In the genomic region with DNA sequence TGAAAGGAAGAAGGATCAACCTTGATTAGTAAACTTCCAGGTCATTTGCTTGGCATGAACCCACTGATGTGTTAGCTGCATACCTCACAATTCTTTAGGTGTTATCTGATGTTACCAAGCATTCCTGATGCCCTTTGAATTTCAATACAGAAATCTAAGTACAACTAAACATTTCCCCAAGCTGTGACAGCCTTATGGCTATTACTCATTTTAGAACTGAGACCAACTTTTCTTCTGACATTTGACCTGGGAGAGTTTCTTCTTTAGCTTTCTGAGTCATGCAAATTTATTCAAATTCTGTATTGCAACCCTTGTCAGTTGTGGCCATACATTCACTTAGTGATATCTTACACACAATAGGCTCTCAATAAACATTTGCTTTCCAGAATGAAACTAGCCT, we compare ENCODE assay signal across 8 cellular contexts.
DNase-seq lines count a peak whose midpoint lies in the region; ATAC-seq lines count a peak whose summit lies in the region.

No MANE protein-coding gene starts in this region.

- H3K4me3 Mint-ChIP-seq in activated CD4-positive, alpha-beta T cell treated with anti-CD3 and anti-CD28 coated beads, Interleukin-2, amount 10 ng/mL, durations not matched to agents 24 days and 14 days: no peak overlapping the region

- no peak overlapping the region for H3K4me2 ChIP-seq in Karpas-422 (ENCODE audit: low read depth, low read length, poor library complexity, severe bottlenecking)

- H3K79me2 ChIP-seq in Karpas-422 (ENCODE audit: low read length): no peaks in the 10 kb centered on the region

- no peaks in the 10 kb centered on the region for H4K20me1 ChIP-seq in Karpas-422 (ENCODE audit: insufficient read depth, low read depth, low read length)

- H3K9me2 ChIP-seq in Karpas-422 (replicated peaks; ENCODE audit: insufficient read depth, low read length): no peaks in the 10 kb centered on the region

- ATAC-seq in HG03558 (IDR thresholded peaks at IDR 0.05; ENCODE audit: extremely low read depth, unreplicated experiment): peak; percentile 77

- H3K27me3 Mint-ChIP-seq in activated CD4-positive, alpha-beta T cell treated with anti-CD3 and anti-CD28 coated beads, Interleukin-2, amount 10 ng/mL, durations not matched to agents 24 days and 14 days: no peaks in the 10 kb centered on the region

- no peaks in the 10 kb centered on the region for H3K9me3 ChIP-seq in Karpas-422 (ENCODE audit: low read length)

- no peak overlapping the region for H3K9ac ChIP-seq in Karpas-422 (ENCODE audit: low read length)

- intact Hi-C loops in activated CD4-positive, alpha-beta T cell treated with anti-CD3 and anti-CD28 coated beads, Interleukin-2, amount 10 ng/mL, durations not matched to agents 24 days and 14 days (cut with micrococcal nuclease): loop anchor here (1.0 to 10.0 kb wide), 8 partner anchors 35 to 727 kb away; a partner anchor contains a TSS
- intact Hi-C loops in posterior vena cava (cut with DNase I): loop anchor here in 1 of 2 donors (5.0 kb wide), 1 partner anchor 34 kb away; no protein-coding TSS in a partner anchor

- H3K9me3 Mint-ChIP-seq in activated CD4-positive, alpha-beta T cell treated with anti-CD3 and anti-CD28 coated beads, Interleukin-2, amount 10 ng/mL, durations not matched to agents 24 days and 14 days: no peaks in the 10 kb centered on the region

- peaks cover 19% of the 10 kb centered on the region for H3K4me1 Mint-ChIP-seq in activated CD4-positive, alpha-beta T cell treated with anti-CD3 and anti-CD28 coated beads, Interleukin-2, amount 10 ng/mL, durations not matched to agents 24 days and 14 days

- no peaks in the 10 kb centered on the region for H3K27me3 ChIP-seq in Karpas-422 (ENCODE audit: low read length)

- no peaks in the 10 kb centered on the region for H3K36me3 ChIP-seq in Karpas-422 (ENCODE audit: insufficient read depth, low read length)

- H3K27ac Mint-ChIP-seq in activated CD4-positive, alpha-beta T cell treated with anti-CD3 and anti-CD28 coated beads, Interleukin-2, amount 10 ng/mL, durations not matched to agents 24 days and 14 days: peak overlapping the region; percentile 76

- no peak overlapping the region for H2AFZ ChIP-seq in Karpas-422 (ENCODE audit: low read length)

- H3K4me3 ChIP-seq in skin epidermis: no peak overlapping the region
- no peak overlapping the region for H3K4me3 ChIP-seq in Karpas-422 (ENCODE audit: low read length)

- no peaks in the 10 kb centered on the region for H3K36me3 Mint-ChIP-seq in activated CD4-positive, alpha-beta T cell treated with anti-CD3 and anti-CD28 coated beads, Interleukin-2, amount 10 ng/mL, durations not matched to agents 24 days and 14 days (ENCODE audit: low read depth)

- H3K27ac ChIP-seq in skin epidermis (peak overlapping the region in 11 of 21 experiments; percentile 14 to 56 (median 38)), Karpas-422 (ENCODE audit: low read length) (no peak overlapping the region)

- no peak for DNase-seq in activated CD4-positive, alpha-beta T cell treated with anti-CD3 and anti-CD28 coated beads, Interleukin-2, amount 10 ng/mL, durations not matched to agents 24 days and 14 days
- no peak for DNase-seq in activated CD4-positive, alpha-beta T cell treated with anti-CD3 and anti-CD28 coated beads, Interleukin-2, amount 50 U/mL, for 4 hours
- DNase-seq in HCEC 1CT: peak; percentile 81
- DNase-seq in Karpas-422: no peak
- DNase-seq in posterior vena cava (ENCODE audit: low spot score): no peak
- DNase-seq in NOMO-1 (lab: John Stamatoyannopoulos, UW; ENCODE audit: unreplicated experiment in 2 of 2): no peak

- no peaks in the 10 kb centered on the region; the same call in 1 of the 2 replicates for H3K4me1 ChIP-seq in Karpas-422 (ENCODE audit: low read length)
